In the genomic region with DNA sequence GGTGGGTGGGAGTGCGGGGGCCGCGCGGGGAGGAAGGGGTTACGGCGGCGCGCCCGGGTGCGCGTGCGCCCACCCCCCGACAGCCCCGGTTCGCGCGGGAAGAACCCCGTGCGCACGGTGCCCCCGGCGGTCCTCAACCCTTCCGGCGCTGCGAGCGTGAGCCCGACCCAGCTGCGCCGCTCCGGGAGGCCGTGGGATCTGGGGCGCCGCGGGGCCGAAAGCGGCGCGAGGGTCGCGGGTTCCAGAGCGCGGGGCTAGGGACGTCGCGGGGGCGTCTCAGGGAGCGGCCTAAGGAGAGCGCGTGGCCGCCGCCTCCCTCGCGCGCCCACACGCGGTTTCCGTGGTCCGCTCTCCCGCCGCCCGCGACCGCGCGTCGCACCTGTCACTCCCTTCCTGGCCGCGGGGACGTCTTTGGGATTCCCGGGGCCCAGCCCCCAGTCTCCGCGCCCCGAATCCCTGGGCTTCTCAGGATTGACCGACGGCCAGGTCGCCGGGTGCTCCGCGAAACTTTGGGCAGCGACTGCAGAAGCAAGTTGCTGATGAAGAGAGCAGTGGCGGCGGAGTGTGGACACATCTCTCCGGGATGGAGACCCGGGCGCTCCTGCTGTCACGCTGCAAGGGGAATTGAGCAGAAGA, we compare ENCODE assay signal across 8 cellular contexts. TPM values are rescaled to one million over a fixed set of nuclear protein-coding genes. Genes with fewer than 3 reads are reported as not detected.
A peak's percentile ranks its signal among the peaks of the same experiment; 100 is the strongest.
DNase-seq lines count a peak whose midpoint lies in the region; ATAC-seq and TF ChIP-seq lines count a peak whose summit lies in the region.

No MANE protein-coding gene starts in this region.

- POLR2A ChIA-PET in Panc1 (lab: Charles Lee) = no interaction called here

- in situ Hi-C loops in Panc1 (cut with HindIII; ENCODE audit: low pct_unique_long_range_greater_than_20kb, low sequenced_read_pairs) = no loop called here

- peak overlapping the region; percentile 84 for H2BK12ac ChIP-seq in trophoblast cell (ENCODE audit: low read length)

- peaks cover 25% of the 10 kb centered on the region for H3K79me2 ChIP-seq in trophoblast cell (ENCODE audit: control insufficient read depth, insufficient read depth, low read length, poor library complexity)

- H3K4me1 ChIP-seq in Panc1 (ENCODE audit: control insufficient read depth, insufficient read depth, low read length) (peaks cover 17% of the 10 kb centered on the region), trophoblast cell (ENCODE audit: control insufficient read depth in 1 of 2, insufficient read depth in 2 of 2, low read length in 2 of 2) (peaks cover 13 to 15% of the 10 kb centered on the region in 2 experiments)

- H3K27ac ChIP-seq in Panc1 (ENCODE audit: low read length) = peak overlapping the region; percentile 79
- H3K27ac ChIP-seq in trophoblast cell (ENCODE audit: low read depth, low read length) = peak overlapping the region; percentile 96

- intact Hi-C loops in Panc1 (cut with micrococcal nuclease; ENCODE audit: unreplicated experiment) (no loop called here), cardiac septum (cut with DNase I) (no loop called here)

- peak overlapping the region; percentile 99 for H4K91ac ChIP-seq in trophoblast cell (ENCODE audit: low read depth, low read length)

- H4K8ac ChIP-seq in trophoblast cell (ENCODE audit: low read depth, low read length) = peak overlapping the region; percentile 96

- peak overlapping the region; percentile 100 for H3K4ac ChIP-seq in trophoblast cell (ENCODE audit: low read depth, low read length)

- peak overlapping the region; percentile 98 for H2BK5ac ChIP-seq in trophoblast cell (ENCODE audit: low read depth, low read length, poor library complexity)

- ATAC-seq in HG02571 (IDR thresholded peaks at IDR 0.05; ENCODE audit: unreplicated experiment) (peak; percentile 17), Panc1 (peak; percentile 20)

- peak overlapping the region; percentile 86 for H4K12ac ChIP-seq in trophoblast cell (ENCODE audit: low read depth, low read length)

- peaks cover 10% of the 10 kb centered on the region for H3K36me3 Mint-ChIP-seq in activated naive CD8-positive, alpha-beta T cell

- no peak for TF ChIP-seq CTCF in GM12875 (IDR thresholded peaks at IDR 0.05; ENCODE audit: borderline replicate concordance, insufficient read depth, low read depth, low read length)
- no peak for TF ChIP-seq CTCF in Panc1 (IDR thresholded peaks at IDR 0.05)

- peaks cover 50% of the 10 kb centered on the region for H3K4me1 Mint-ChIP-seq in activated naive CD8-positive, alpha-beta T cell (ENCODE audit: low read depth)

- H3K4me2 ChIP-seq in trophoblast cell (ENCODE audit: low read length) = peak overlapping the region; percentile 79

- WGBS in trophoblast cell (ENCODE audit: extremely low coverage, insufficient coverage, insufficient read length) = no CpG with 5 or more reads among the region's 86 CpGs

- peak overlapping the region; percentile 95 for H3K4me3 Mint-ChIP-seq in activated naive CD8-positive, alpha-beta T cell

- H3K18ac ChIP-seq in trophoblast cell (ENCODE audit: low read length) = peak overlapping the region; percentile 98

- H3K4me3 ChIP-seq in GM12875 (ENCODE audit: low read depth, low read length) (peak overlapping the region; percentile 94), Panc1 (ENCODE audit: low read depth in 2 of 2, low read length in 2 of 2) (peak overlapping the region; percentile 68 to 75), trophoblast cell (ENCODE audit: low read depth, low read length) (peak overlapping the region; percentile 96)

- DNase-seq in Panc1 (ENCODE audit: low read depth, low spot score) (no peak), cardiac septum (ENCODE audit: low spot score) (peak; percentile 78), trophoblast cell (peak in 1 of 2 donors; percentile 40), HuH-7 (ENCODE audit: low spot score) (no peak), SW 1271 (lab: John Stamatoyannopoulos, UW) (no peak)

- peak overlapping the region; percentile 99 for H2BK120ac ChIP-seq in trophoblast cell (ENCODE audit: insufficient read depth, low read length, poor library complexity)

- H3K27me3 ChIP-seq in Panc1 (ENCODE audit: control insufficient read depth, insufficient read depth, low read length) = no peaks in the 10 kb centered on the region
- H3K27me3 ChIP-seq in trophoblast cell (ENCODE audit: insufficient read depth, low read length) = no peaks in the 10 kb centered on the region

- H3K23ac ChIP-seq in trophoblast cell (ENCODE audit: low read length) = peak overlapping the region; percentile 86

- H3K14ac ChIP-seq in trophoblast cell (ENCODE audit: low read length) = peak overlapping the region; percentile 99

- H3K79me1 ChIP-seq in trophoblast cell (ENCODE audit: low read length) = peaks cover 17% of the 10 kb centered on the region

- no peaks in the 10 kb centered on the region for H3K27me3 Mint-ChIP-seq in activated naive CD8-positive, alpha-beta T cell

- CTCF ChIA-PET in Panc1 (lab: Charles Lee) = interaction anchor here (0.6 to 1.0 kb wide), 3 partner anchors 8 to 129 kb away, joined by 3 to 4 read pairs (median 4); no protein-coding TSS in a partner anchor

- H2AFZ ChIP-seq in trophoblast cell (ENCODE audit: insufficient read depth, low read length, poor library complexity) = peak overlapping the region; percentile 77

- H3K36me3 ChIP-seq in Panc1 (ENCODE audit: control insufficient read depth, insufficient read depth, low read length) (peaks cover 4% of the 10 kb centered on the region; the same call in 1 of the 2 replicates), trophoblast cell (ENCODE audit: control insufficient read depth in 1 of 2, insufficient read depth in 2 of 2, low read length in 2 of 2) (peaks cover 6 to 15% of the 10 kb centered on the region in 2 experiments)

- peak overlapping the region; percentile 92 for H3K27ac Mint-ChIP-seq in activated naive CD8-positive, alpha-beta T cell

- H3K9me3 Mint-ChIP-seq in activated naive CD8-positive, alpha-beta T cell (ENCODE audit: low read depth) = no peaks in the 10 kb centered on the region

- H3K9me3 ChIP-seq in Panc1 (ENCODE audit: control insufficient read depth, insufficient read depth, low read depth, low read length) = no peaks in the 10 kb centered on the region
- no peaks in the 10 kb centered on the region for H3K9me3 ChIP-seq in trophoblast cell (ENCODE audit: insufficient read depth, low read depth, low read length)

- no TSS peak for BruUV-seq in Panc1 (replicated peaks; lab: Mats Ljungman, UMichigan)

- H3K9ac ChIP-seq in trophoblast cell (ENCODE audit: low read length) = peak overlapping the region; percentile 99

- peak overlapping the region; percentile 92 for H2AK5ac ChIP-seq in trophoblast cell (ENCODE audit: low read length)

RNA-seq across cellular contexts. Expression of a gene that starts 0.6 kb away (rescaled TPM):
- total RNA-seq in Panc1 (2021; ENCODE audit: unreplicated experiment) = 73.0 TPM
- 96.1 TPM for polyA plus RNA-seq in Panc1 (2012; ENCODE audit: insufficient read length)
- total RNA-seq in cardiac septum = 105 TPM
- polyA plus RNA-seq in trophoblast cell (2013) = 97.8 and 99.1 TPM in 2 replicates

RNA-seq across cellular contexts. Expression of a gene that starts 33.0 kb away (rescaled TPM):
- 16.7 TPM for total RNA-seq in Panc1 (2021; ENCODE audit: unreplicated experiment)
- 5.7 TPM for polyA plus RNA-seq in Panc1 (2012; ENCODE audit: insufficient read length)
- 2.9 TPM for total RNA-seq in cardiac septum
- 5.6 and 5.9 TPM in 2 replicates for polyA plus RNA-seq in trophoblast cell (2013)
